ENCODE assay signal across 1 cellular context in genomic region chr1:226455843-226456242, GRCh38.
TF ChIP-seq lines count a peak whose summit lies in the region.

No MANE protein-coding gene starts in this region.

TF ChIP-seq in IMR-90, 13 proteins besides CTCF, POLR2A, EP300 and RAD21:
- TF ChIP-seq, protein P1, sequence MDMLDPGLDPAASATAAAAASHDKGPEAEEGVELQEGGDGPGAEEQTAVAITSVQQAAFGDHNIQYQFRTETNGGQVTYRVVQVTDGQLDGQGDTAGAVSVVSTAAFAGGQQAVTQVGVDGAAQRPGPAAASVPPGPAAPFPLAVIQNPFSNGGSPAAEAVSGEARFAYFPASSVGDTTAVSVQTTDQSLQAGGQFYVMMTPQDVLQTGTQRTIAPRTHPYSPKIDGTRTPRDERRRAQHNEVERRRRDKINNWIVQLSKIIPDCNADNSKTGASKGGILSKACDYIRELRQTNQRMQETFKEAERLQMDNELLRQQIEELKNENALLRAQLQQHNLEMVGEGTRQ (IDR thresholded peaks at IDR 0.05; ENCODE audit: low read depth, low read length): no peak
- TF ChIP-seq SMC3 (IDR thresholded peaks at IDR 0.05; ENCODE audit: low read depth, low read length): no peak
- TF ChIP-seq RFX5 (IDR thresholded peaks at IDR 0.05; ENCODE audit: low read depth, low read length): no peak
- TF ChIP-seq MAZ (IDR thresholded peaks at IDR 0.05; ENCODE audit: borderline replicate concordance, low read depth, low read length): no peak
- TF ChIP-seq CEBPB (IDR thresholded peaks at IDR 0.05; ENCODE audit: low read depth, low read length): no peak
- TF ChIP-seq FOS (IDR thresholded peaks at IDR 0.05; ENCODE audit: low read depth, low read length): no peak
- no peak for TF ChIP-seq ELK1 (IDR thresholded peaks at IDR 0.05; ENCODE audit: borderline replicate concordance, low read depth, low read length)
- no peak for TF ChIP-seq BHLHE40 (IDR thresholded peaks at IDR 0.05; ENCODE audit: low read depth, low read length)
- no peak for TF ChIP-seq CHD1 (IDR thresholded peaks at IDR 0.05; ENCODE audit: low read depth, low read length)
- no peak for TF ChIP-seq MAFK (IDR thresholded peaks at IDR 0.05; ENCODE audit: low read depth, low read length)
- no peak for TF ChIP-seq MXI1 (IDR thresholded peaks at IDR 0.05; ENCODE audit: borderline replicate concordance, low read depth, low read length)
- TF ChIP-seq RCOR1 (IDR thresholded peaks at IDR 0.05; ENCODE audit: insufficient replicate concordance, low read length): no peak
- TF ChIP-seq NFE2L2 (IDR thresholded peaks at IDR 0.05; ENCODE audit: low read depth, low read length): no peak
